ENCODE assay signal across 25 cellular contexts in the genomic region with DNA sequence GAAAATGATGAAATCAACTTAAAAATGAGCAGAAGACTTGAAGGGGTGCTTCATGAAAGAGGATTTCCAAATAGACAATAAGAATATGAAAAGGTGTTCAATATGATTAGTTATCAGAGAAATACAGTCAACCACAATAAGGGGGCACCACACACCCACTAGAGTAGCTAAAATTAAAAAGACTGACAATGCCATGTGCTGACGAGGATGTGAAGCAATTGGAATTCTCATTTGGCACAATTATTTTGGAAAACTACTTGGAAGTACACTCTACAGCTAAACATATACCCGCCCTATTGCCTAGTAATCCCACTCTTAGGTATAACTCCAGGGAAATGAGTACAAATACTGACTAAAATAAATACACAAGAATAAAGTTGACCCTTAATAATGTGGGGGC.
"Had no signal": no experiment of that assay in that cellular context is flagged by ENCODE, and none has a peak within 500 bp of the region (broad histone marks: within the 10 kb centered on the region; RNA-seq: fewer than 3 reads in every experiment).

No MANE protein-coding gene starts in this region.

- H3K27ac ChIP-seq: pancreas, WERI-Rb-1 had no signal

- H3K4me1 ChIP-seq: pancreas had no signal

- H3K36me3 Mint-ChIP-seq: activated CD8-positive, alpha-beta memory T cell treated with anti-CD3 and anti-CD28 coated beads, Interleukin-2, amount 10 ng/mL, durations not matched to agents 7 days and 5 days; activated naive CD4-positive, alpha-beta T cell treated with anti-CD3 and anti-CD28 coated beads, Interleukin-2, amount 50 U/mL, for 24 hours; naive thymus-derived CD8-positive, alpha-beta T cell; T-cell had no signal

- H3K27me3 Mint-ChIP-seq: activated CD8-positive, alpha-beta T cell treated with anti-CD3 and anti-CD28 coated beads for 36 hours had no signal

- H3K4me1 Mint-ChIP-seq: activated CD4-positive, alpha-beta T cell treated with anti-CD3 and anti-CD28 coated beads, Interleukin-2, amount 10 ng/mL, durations not matched to agents 7 days and 5 days; activated CD8-positive, alpha-beta memory T cell treated with anti-CD3 and anti-CD28 coated beads, Interleukin-2, amount 10 ng/mL, durations not matched to agents 7 days and 5 days; activated naive CD4-positive, alpha-beta T cell treated with anti-CD3 and anti-CD28 coated beads, Interleukin-2, amount 50 U/mL, for 24 hours; naive thymus-derived CD8-positive, alpha-beta T cell; T-cell had no signal

- DNase-seq: activated CD4-positive, alpha-beta T cell treated with anti-CD3 and anti-CD28 coated beads, Interleukin-2, amount 10 ng/mL, durations not matched to agents 7 days and 5 days; activated CD4-positive, CD25-positive, alpha-beta regulatory T cell treated with anti-CD3 and anti-CD28 coated beads, Interleukin-2, amount 50 U/mL, for 72 hours; activated CD8-positive, alpha-beta memory T cell treated with anti-CD3 and anti-CD28 coated beads, Interleukin-2, amount 10 ng/mL, durations not matched to agents 7 days and 5 days; activated CD8-positive, alpha-beta T cell treated with anti-CD3 and anti-CD28 coated beads for 36 hours; activated gamma-delta T cell treated with Interleukin-2 at 50 U/mL for 16 hours; aorta; brain microvascular endothelial cell; caudate nucleus; endodermal cell; heart left ventricle; left colon; lower lobe of right lung; naive thymus-derived CD8-positive, alpha-beta T cell; pancreas; sigmoid colon; stimulated activated CD4-positive, alpha-beta T cell treated with anti-CD3 and anti-CD28 coated beads, Interleukin-4, amount 100 ng/mL, for 4 hours; stimulated activated naive CD8-positive, alpha-beta T cell treated with anti-CD3 and anti-CD28 coated beads, Interleukin-15, Interleukin-2, amounts not matched to agents 100 U/mL and 50 U/mL, for 24 hours; T-cell; WERI-Rb-1 had no signal

- H3K4me3 ChIP-seq: heart left ventricle, lower lobe of right lung, pancreas, sigmoid colon, tibial nerve had no signal

- H3K4me3 Mint-ChIP-seq: activated CD4-positive, alpha-beta T cell treated with anti-CD3 and anti-CD28 coated beads, Interleukin-2, amount 10 ng/mL, durations not matched to agents 7 days and 5 days; activated CD8-positive, alpha-beta memory T cell treated with anti-CD3 and anti-CD28 coated beads, Interleukin-2, amount 10 ng/mL, durations not matched to agents 7 days and 5 days; activated CD8-positive, alpha-beta T cell treated with anti-CD3 and anti-CD28 coated beads for 36 hours; activated naive CD4-positive, alpha-beta T cell treated with anti-CD3 and anti-CD28 coated beads, Interleukin-2, amount 50 U/mL, for 24 hours; activated T-helper 1 cell treated with anti-CD3 and anti-CD28 coated beads, Interleukin-12 subunit alpha, Interleukin-12 subunit beta, Interleukin-2, Interleukin-4 antibody, amounts not matched to agents 30 ng/mL and 10 ng/mL and 1 ng/mL, durations not matched to agents 14 hours and 24 hours and 36 hours; endodermal cell; naive thymus-derived CD8-positive, alpha-beta T cell; T-cell; T-helper 2 cell treated with Interferon-gamma antibody and Interleukin-4, amounts not matched to agents 5 μg/mL and 100 μg/mL, for 36 hours had no signal

- FAIRE-seq: colon, islet of Langerhans, pancreas had no signal

- H3K27me3 ChIP-seq: brain microvascular endothelial cell, heart left ventricle, pancreas, sigmoid colon, tibial nerve had no signal

- H3K36me3 ChIP-seq: brain microvascular endothelial cell, pancreas, WERI-Rb-1 had no signal

- H3K27ac Mint-ChIP-seq: activated CD4-positive, alpha-beta T cell treated with anti-CD3 and anti-CD28 coated beads, Interleukin-2, amount 10 ng/mL, durations not matched to agents 7 days and 5 days; activated CD8-positive, alpha-beta memory T cell treated with anti-CD3 and anti-CD28 coated beads, Interleukin-2, amount 10 ng/mL, durations not matched to agents 7 days and 5 days; activated CD8-positive, alpha-beta T cell treated with anti-CD3 and anti-CD28 coated beads for 36 hours; activated naive CD4-positive, alpha-beta T cell treated with anti-CD3 and anti-CD28 coated beads, Interleukin-2, amount 50 U/mL, for 24 hours; activated T-helper 1 cell treated with anti-CD3 and anti-CD28 coated beads, Interleukin-12 subunit alpha, Interleukin-12 subunit beta, Interleukin-2, Interleukin-4 antibody, amounts not matched to agents 30 ng/mL and 10 ng/mL and 1 ng/mL, durations not matched to agents 14 hours and 24 hours and 36 hours; endodermal cell; naive thymus-derived CD8-positive, alpha-beta T cell; T-cell; T-helper 2 cell treated with Interferon-gamma antibody and Interleukin-4, amounts not matched to agents 5 μg/mL and 100 μg/mL, for 36 hours had no signal

- H3K9me3 ChIP-seq: heart left ventricle, lower lobe of right lung, pancreas, sigmoid colon, tibial nerve had no signal

- H3K9me3 Mint-ChIP-seq: activated CD4-positive, alpha-beta T cell treated with anti-CD3 and anti-CD28 coated beads, Interleukin-2, amount 10 ng/mL, durations not matched to agents 7 days and 5 days; activated CD8-positive, alpha-beta T cell treated with anti-CD3 and anti-CD28 coated beads for 36 hours; activated naive CD4-positive, alpha-beta T cell treated with anti-CD3 and anti-CD28 coated beads, Interleukin-2, amount 50 U/mL, for 24 hours; activated T-helper 1 cell treated with anti-CD3 and anti-CD28 coated beads, Interleukin-12 subunit alpha, Interleukin-12 subunit beta, Interleukin-2, Interleukin-4 antibody, amounts not matched to agents 30 ng/mL and 10 ng/mL and 1 ng/mL, durations not matched to agents 14 hours and 24 hours and 36 hours; endodermal cell; naive thymus-derived CD8-positive, alpha-beta T cell; T-cell; T-helper 2 cell treated with Interferon-gamma antibody and Interleukin-4, amounts not matched to agents 5 μg/mL and 100 μg/mL, for 36 hours had no signal
